In genomic region chr6:7142228-7142801, GRCh38 we compare ENCODE assay signal across 10 cellular contexts. TPM values are rescaled to one million over a fixed set of nuclear protein-coding genes. Genes with fewer than 3 reads are reported as not detected.
DNase-seq lines count a peak whose midpoint lies in the region; ATAC-seq and TF ChIP-seq lines count a peak whose summit lies in the region.
"Had no signal": no experiment of that assay in that cellular context is flagged by ENCODE, and none has a peak within 500 bp of the region (broad histone marks: within the 10 kb centered on the region; RNA-seq: fewer than 3 reads in every experiment).

No MANE protein-coding gene starts in this region.

- H3K9me3 Mint-ChIP-seq in CD8-positive, alpha-beta memory T cell: no peaks in the 10 kb centered on the region
- H3K9me3 Mint-ChIP-seq in immature natural killer cell: no peaks in the 10 kb centered on the region

- no peak for TF ChIP-seq EP300 in sigmoid colon (IDR thresholded peaks at IDR 0.05)

- no peaks in the 10 kb centered on the region for H3K9me3 ChIP-seq in CD8-positive, alpha-beta memory T cell (ENCODE audit: low read length)
- H3K9me3 ChIP-seq in RWPE2 (ENCODE audit: severe bottlenecking) (no peaks in the 10 kb centered on the region), sigmoid colon (no peaks in the 10 kb centered on the region)

- CTCF ChIA-PET in CD8-positive, alpha-beta memory T cell (lab: Charles Lee): interaction anchor here (0.9 kb wide), 1 partner anchor 35 kb away, joined by 3 read pairs; no protein-coding TSS in a partner anchor

- H3K36me3 ChIP-seq in CD8-positive, alpha-beta memory T cell (ENCODE audit: insufficient read depth, low read length): no peaks in the 10 kb centered on the region
- no peaks in the 10 kb centered on the region for H3K36me3 ChIP-seq in RWPE2 (ENCODE audit: low read depth)
- no peaks in the 10 kb centered on the region for H3K36me3 ChIP-seq in sigmoid colon

- H3K36me3 Mint-ChIP-seq in CD8-positive, alpha-beta memory T cell: no peaks in the 10 kb centered on the region
- H3K36me3 Mint-ChIP-seq in immature natural killer cell: no peaks in the 10 kb centered on the region

- H3K4me3 Mint-ChIP-seq in CD8-positive, alpha-beta memory T cell: peak overlapping the region in 5 of 7 donors; percentile 28 to 86 (median 60)
- H3K4me3 Mint-ChIP-seq in immature natural killer cell: peak overlapping the region; percentile 50 to 90 (median 65)

- no peak for TF ChIP-seq CTCF in RWPE2 (IDR thresholded peaks at IDR 0.05; ENCODE audit: poor library complexity, severe bottlenecking)
- TF ChIP-seq CTCF in sigmoid colon (IDR thresholded peaks at IDR 0.05): no peak

- TF ChIP-seq POLR2A in sigmoid colon (IDR thresholded peaks at IDR 0.05): no peak

- H3K27me3 Mint-ChIP-seq in CD8-positive, alpha-beta memory T cell: no peaks in the 10 kb centered on the region
- H3K27me3 Mint-ChIP-seq in immature natural killer cell (ENCODE audit: low read depth in 3 of 3): peaks cover 0 to 5% (median 2%) of the 10 kb centered on the region in 3 donors

- no peak overlapping the region for H3K27ac Mint-ChIP-seq in CD8-positive, alpha-beta memory T cell
- H3K27ac Mint-ChIP-seq in immature natural killer cell: peak overlapping the region in 1 of 6 donors; percentile 22

- WGBS in sigmoid colon, 2 donors: 93 to 96% methylated on average over 25 of the region's 25 CpGs

- DNase-seq in CD8-positive, alpha-beta memory T cell: no peak
- no peak for DNase-seq in RWPE2 (ENCODE audit: low spot score)
- no peak for DNase-seq in immature natural killer cell
- no peak for DNase-seq in sigmoid colon
- DNase-seq in stimulated activated naive CD4-positive, alpha-beta T cell treated with Interleukin-2 at 50 U/mL for 16 hours (lab: John Stamatoyannopoulos, UW): no peak
- DNase-seq in dermis blood vessel endothelial cell: no peak
- DNase-seq: activated CD4-positive, alpha-beta T cell treated with anti-CD3 and anti-CD28 coated beads for 4 hours; amniotic stem cell had no signal

- no peak overlapping the region for H3K4me3 ChIP-seq in CD8-positive, alpha-beta memory T cell (ENCODE audit: low read length)
- H3K4me3 ChIP-seq in RWPE2 (ENCODE audit: severe bottlenecking) (no peak overlapping the region), sigmoid colon (peak overlapping the region in 1 of 4 donors; percentile 65)

- H3K4me1 Mint-ChIP-seq in CD8-positive, alpha-beta memory T cell: peaks cover 63 to 85% (median 78%) of the 10 kb centered on the region in 3 donors
- peaks cover 69 to 87% of the 10 kb centered on the region in 2 donors for H3K4me1 Mint-ChIP-seq in immature natural killer cell

- intact Hi-C loops in sigmoid colon (cut with DNase I): no loop called here

- H3K27ac ChIP-seq in CD8-positive, alpha-beta memory T cell (ENCODE audit: low read depth, low read length): no peak overlapping the region
- H3K27ac ChIP-seq in RWPE2 (ENCODE audit: poor library complexity, severe bottlenecking) (peak overlapping the region; percentile 76), sigmoid colon (peak overlapping the region; percentile 91 to 96 (median 94))

- no peaks in the 10 kb centered on the region for H3K27me3 ChIP-seq in CD8-positive, alpha-beta memory T cell (ENCODE audit: insufficient read depth, low read length, poor library complexity, severe bottlenecking)
- H3K27me3 ChIP-seq in RWPE2 (ENCODE audit: insufficient read depth, poor library complexity, severe bottlenecking): no peaks in the 10 kb centered on the region
- no peaks in the 10 kb centered on the region for H3K27me3 ChIP-seq in sigmoid colon

- peaks cover 82% of the 10 kb centered on the region for H3K4me1 ChIP-seq in CD8-positive, alpha-beta memory T cell (ENCODE audit: insufficient read depth, low read length)
- peaks cover 70% of the 10 kb centered on the region for H3K4me1 ChIP-seq in RWPE2 (ENCODE audit: insufficient read depth, poor library complexity, severe bottlenecking)
- H3K4me1 ChIP-seq in sigmoid colon: peaks cover 0 to 92% (median 78%) of the 10 kb centered on the region in 4 donors

- ATAC-seq in RWPE2 (ENCODE audit: low read depth) (no peak), HG03457 (IDR thresholded peaks at IDR 0.05; ENCODE audit: unreplicated experiment) (no peak), GM21529 (IDR thresholded peaks at IDR 0.05; ENCODE audit: unreplicated experiment) (no peak)

- POLR2A ChIA-PET in CD8-positive, alpha-beta memory T cell (lab: Charles Lee): interaction anchor here (0.5 to 1.4 kb wide), 2 partner anchors 28 to 170 kb away, joined by 3 read pairs; no protein-coding TSS in a partner anchor

RNA-seq across cellular contexts. Expression of gene RREB1, which starts 34.6 kb away (rescaled TPM):
- 10 to 100 TPM; 17.7 to 18.7 TPM for total RNA-seq in CD8-positive, alpha-beta memory T cell
- polyA plus RNA-seq in CD8-positive, alpha-beta memory T cell: 8.5 TPM
- 1 to 10 TPM in 2 of 3 donors, under 1 TPM in 1; 0.17 to 4.5 (median 3.3) TPM for polyA plus RNA-seq in immature natural killer cell
- total RNA-seq in sigmoid colon: 10 to 100 TPM; 18.9 to 31.9 (median 23.2) TPM
- 10 to 100 TPM in 1 of 3 donors, 1 to 10 TPM in 2; 6.0 to 21.5 (median 9.9) TPM for polyA plus RNA-seq in sigmoid colon
- total RNA-seq in dermis blood vessel endothelial cell: 20.6 and 28.9 TPM in 2 replicates
